25 cellular contexts compared by ENCODE assay signal in the genomic region with DNA sequence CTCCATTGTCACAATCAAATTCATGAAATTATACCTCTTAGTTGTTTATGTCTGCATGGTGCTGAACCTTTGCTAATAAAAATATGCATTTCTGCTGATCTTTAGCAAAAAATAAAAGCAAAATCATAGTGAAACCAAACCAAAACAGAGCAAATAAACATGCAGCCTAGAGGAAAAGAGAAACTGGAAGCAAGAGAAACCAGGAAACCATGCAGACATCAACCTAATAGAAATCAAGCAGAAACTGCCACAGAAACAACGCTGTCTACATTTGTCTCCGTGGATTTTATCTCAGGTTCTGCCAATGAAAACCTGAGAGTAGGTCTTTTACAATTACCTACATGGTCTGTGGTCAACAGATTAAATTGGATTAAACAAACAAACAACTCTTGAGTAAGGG.
A peak's percentile ranks its signal among the peaks of the same experiment; 100 is the strongest.
DNase-seq lines count a peak whose midpoint lies in the region; ATAC-seq, FAIRE-seq and TF ChIP-seq lines count a peak whose summit lies in the region.
"Had no signal": no experiment of that assay in that cellular context is flagged by ENCODE, and none has a peak within 500 bp of the region (broad histone marks: within the 10 kb centered on the region; RNA-seq: fewer than 3 reads in every experiment).

No MANE protein-coding gene starts in this region.

- H3K27ac ChIP-seq in KMS-11 (peak overlapping the region; percentile 62), endodermal cell (ENCODE audit: low read depth, low read length) (no peak overlapping the region), trophoblast cell (ENCODE audit: low read depth, low read length) (no peak overlapping the region), pancreas (no peak overlapping the region)
- H3K27ac ChIP-seq: C4-2B, SJSA1 had no signal

- no peak for DNase-seq in endodermal cell
- no peak for DNase-seq in trophoblast cell
- DNase-seq in retina: no peak
- no peak for DNase-seq in pancreas
- DNase-seq in NCI-H2081 (lab: John Stamatoyannopoulos, UW): no peak
- DNase-seq: Calu3; CD8-positive, alpha-beta memory T cell; EL; GF-D8; GOT3; HCEC 1CT; Kasumi-1; MG63; NCI-H1048; NCI-H1417 treated with DMSO at 0.1 percent for 48 hours; NCI-H187 treated with DMSO at 0.1 percent for 48 hours; NCI-H226; NCI-H524; NCI-H774 had no signal

- no peak overlapping the region for H3K27ac Mint-ChIP-seq in endodermal cell
- H3K27ac Mint-ChIP-seq: CD8-positive, alpha-beta memory T cell had no signal

- H4K20me1 ChIP-seq in KMS-11 (ENCODE audit: insufficient read depth): no peaks in the 10 kb centered on the region

- H3K9ac ChIP-seq in KMS-11: peak overlapping the region; percentile 47
- H3K9ac ChIP-seq in endodermal cell (ENCODE audit: extremely low read depth, low read length, poor library complexity, severe bottlenecking): no peak overlapping the region
- no peak overlapping the region for H3K9ac ChIP-seq in trophoblast cell (ENCODE audit: low read length)

- H3K9me3 Mint-ChIP-seq in endodermal cell: peaks cover 9% of the 10 kb centered on the region

- no peak overlapping the region for H4K12ac ChIP-seq in trophoblast cell (ENCODE audit: low read depth, low read length)

- 83 to 97% methylated on average over 1 to 2 of the region's 2 CpGs for WGBS in endodermal cell (ENCODE audit: insufficient coverage in 1 of 2, insufficient read length in 1 of 2), 2 experiments
- no CpG with 5 or more reads among the region's 2 CpGs for WGBS in trophoblast cell (ENCODE audit: extremely low coverage, insufficient coverage, insufficient read length)
- WGBS in pancreas, 2 donors: 24 to 30% methylated on average over 2 of the region's 2 CpGs

- H3K4me1 Mint-ChIP-seq in endodermal cell: peaks cover 29% of the 10 kb centered on the region
- H3K4me1 Mint-ChIP-seq: CD8-positive, alpha-beta memory T cell had no signal

- H3K18ac ChIP-seq in trophoblast cell (ENCODE audit: low read length): no peak overlapping the region

- H3K23ac ChIP-seq in trophoblast cell (ENCODE audit: low read length): no peak overlapping the region

- no peak overlapping the region for H4K8ac ChIP-seq in trophoblast cell (ENCODE audit: low read depth, low read length)

- no peaks in the 10 kb centered on the region for H3K27me3 ChIP-seq in KMS-11 (ENCODE audit: insufficient read depth, low read depth)
- no peaks in the 10 kb centered on the region for H3K27me3 ChIP-seq in endodermal cell (ENCODE audit: control insufficient read depth, insufficient read depth, low read length, poor library complexity, severe bottlenecking)
- H3K27me3 ChIP-seq in trophoblast cell (ENCODE audit: insufficient read depth, low read length): no peaks in the 10 kb centered on the region
- H3K27me3 ChIP-seq in pancreas: no peaks in the 10 kb centered on the region
- H3K27me3 ChIP-seq: MG63, SJSA1 had no signal

- H3K36me3 ChIP-seq in KMS-11 (ENCODE audit: insufficient read depth) (no peaks in the 10 kb centered on the region), endodermal cell (ENCODE audit: control insufficient read depth, insufficient read depth, low read length) (no peaks in the 10 kb centered on the region), trophoblast cell (ENCODE audit: control insufficient read depth in 1 of 2, insufficient read depth in 2 of 2, low read length in 2 of 2) (no peaks in the 10 kb centered on the region), pancreas (no peaks in the 10 kb centered on the region)
- H3K36me3 ChIP-seq: MG63, SJSA1 had no signal

- no peak overlapping the region for H3K4me3 Mint-ChIP-seq in endodermal cell
- H3K4me3 Mint-ChIP-seq: CD8-positive, alpha-beta memory T cell had no signal

- no peak for FAIRE-seq in pancreas (lab: Jason Lieb, UNC)
- FAIRE-seq: A204.1, RCC 7860 had no signal

- H3K79me1 ChIP-seq in trophoblast cell (ENCODE audit: low read length): peaks cover 11% of the 10 kb centered on the region

- H2BK120ac ChIP-seq in trophoblast cell (ENCODE audit: insufficient read depth, low read length, poor library complexity): peak overlapping the region; percentile 55

- no peak overlapping the region for H2BK12ac ChIP-seq in trophoblast cell (ENCODE audit: low read length)

- peaks cover 3% of the 10 kb centered on the region for H3K36me3 Mint-ChIP-seq in endodermal cell (ENCODE audit: low read depth)
- H3K36me3 Mint-ChIP-seq: CD8-positive, alpha-beta memory T cell had no signal

- ATAC-seq in GM18867 (IDR thresholded peaks at IDR 0.05; ENCODE audit: unreplicated experiment) (peak; percentile 93), pancreas (no peak)

- H3K14ac ChIP-seq in trophoblast cell (ENCODE audit: low read length): no peak overlapping the region

- TF ChIP-seq CTCF in KMS-11 (conservative IDR thresholded peaks at IDR 0.05; ENCODE audit: low read depth, low read length) (no peak), endodermal cell (conservative IDR thresholded peaks at IDR 0.05) (no peak), pancreas (IDR thresholded peaks at IDR 0.05) (no peak)

- H3K9me3 ChIP-seq in endodermal cell (ENCODE audit: control insufficient read depth, low read length) (peaks cover 22% of the 10 kb centered on the region), trophoblast cell (ENCODE audit: insufficient read depth, low read depth, low read length) (no peaks in the 10 kb centered on the region), pancreas (no peaks in the 10 kb centered on the region)
- H3K9me3 ChIP-seq: MG63, SJSA1 had no signal

- H3K4me1 ChIP-seq in KMS-11 (ENCODE audit: low read depth, poor library complexity, severe bottlenecking) (peaks cover 18% of the 10 kb centered on the region), endodermal cell (ENCODE audit: control insufficient read depth, insufficient read depth, low read length) (peaks cover 11% of the 10 kb centered on the region), trophoblast cell (ENCODE audit: control insufficient read depth in 1 of 2, insufficient read depth in 2 of 2, low read length in 2 of 2) (peaks cover 0 to 2% of the 10 kb centered on the region in 2 experiments), pancreas (no peaks in the 10 kb centered on the region)
- H3K4me1 ChIP-seq: SJSA1 had no signal

- H2AFZ ChIP-seq in KMS-11 (ENCODE audit: low read depth): peak overlapping the region; percentile 77
- H2AFZ ChIP-seq in trophoblast cell (ENCODE audit: insufficient read depth, low read length, poor library complexity): no peak overlapping the region

- H3K4ac ChIP-seq in trophoblast cell (ENCODE audit: low read depth, low read length): no peak overlapping the region

- H3K79me2 ChIP-seq in KMS-11 (ENCODE audit: insufficient read depth, low read depth): no peaks in the 10 kb centered on the region
- H3K79me2 ChIP-seq in trophoblast cell (ENCODE audit: control insufficient read depth, insufficient read depth, low read length, poor library complexity): no peaks in the 10 kb centered on the region

- H2BK5ac ChIP-seq in trophoblast cell (ENCODE audit: low read depth, low read length, poor library complexity): no peak overlapping the region

- H3K27me3 Mint-ChIP-seq in endodermal cell (ENCODE audit: insufficient read depth): no peaks in the 10 kb centered on the region
- H3K27me3 Mint-ChIP-seq: CD8-positive, alpha-beta memory T cell had no signal

- intact Hi-C loops in pancreas (cut with DNase I): no loop called here

- H3K4me3 ChIP-seq in KMS-11 (IDR thresholded peaks at IDR 0.05; ENCODE audit: insufficient read depth, low read depth, low read length) (no peak overlapping the region), endodermal cell (ENCODE audit: low read length) (peak overlapping the region; percentile 36), trophoblast cell (ENCODE audit: low read depth, low read length) (no peak overlapping the region), pancreas (no peak overlapping the region)
- H3K4me3 ChIP-seq: MG63, SJSA1 had no signal

- H4K91ac ChIP-seq in trophoblast cell (ENCODE audit: low read depth, low read length): no peak overlapping the region

- H3K4me2 ChIP-seq in KMS-11 (peak overlapping the region; percentile 88), trophoblast cell (ENCODE audit: low read length) (no peak overlapping the region)

- H2AK5ac ChIP-seq in trophoblast cell (ENCODE audit: low read length): no peak overlapping the region
